In the genomic region with DNA sequence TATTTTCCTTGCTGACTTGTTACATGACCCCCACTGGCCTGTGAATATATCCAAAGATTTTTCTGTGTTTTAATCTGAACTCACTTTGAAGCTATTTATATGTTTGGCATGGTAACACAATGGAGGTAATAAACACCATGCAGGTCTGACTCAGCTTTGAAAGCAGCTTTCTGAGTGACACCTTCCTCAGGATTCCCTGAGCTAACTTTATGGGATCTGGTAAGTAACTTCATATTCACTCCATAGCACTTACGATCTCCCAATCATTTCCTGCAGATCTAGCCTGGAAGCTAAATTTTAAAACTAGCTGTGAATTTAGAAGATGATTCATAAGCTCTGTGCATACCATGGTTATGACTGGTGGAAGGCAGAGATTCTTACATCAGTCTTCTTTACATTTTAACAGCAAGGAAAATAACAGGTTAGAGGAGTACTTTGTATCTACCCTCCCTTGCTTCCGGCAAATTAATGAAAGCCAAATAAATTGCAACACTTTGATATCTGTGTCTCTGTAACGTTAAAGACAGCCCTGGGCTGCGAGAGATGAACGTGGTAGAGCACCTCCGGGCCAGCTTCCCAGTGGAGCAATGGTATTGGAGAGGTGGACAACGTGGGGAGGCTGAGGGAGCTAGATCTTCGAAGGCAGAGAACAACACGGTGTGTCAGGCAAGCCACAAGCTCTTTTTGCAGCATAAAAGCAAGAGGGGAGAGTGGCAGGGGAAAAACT, we compare ENCODE assay signal across 1 cellular context.
TF ChIP-seq lines count a peak whose summit lies in the region.

No MANE protein-coding gene starts in this region.

TF ChIP-seq in A549, 52 proteins besides CTCF, POLR2A, EP300 and RAD21 (continued from another document):
- TF ChIP-seq BCL3 (IDR thresholded peaks at IDR 0.05), result peak; percentile 81; the same call in 2 of the 3 replicates
- no peak for TF ChIP-seq CHD4 (IDR thresholded peaks at IDR 0.05; ENCODE audit: borderline replicate concordance)
- TF ChIP-seq SREBF2 (IDR thresholded peaks at IDR 0.05), result no peak
- TF ChIP-seq, protein P1, sequence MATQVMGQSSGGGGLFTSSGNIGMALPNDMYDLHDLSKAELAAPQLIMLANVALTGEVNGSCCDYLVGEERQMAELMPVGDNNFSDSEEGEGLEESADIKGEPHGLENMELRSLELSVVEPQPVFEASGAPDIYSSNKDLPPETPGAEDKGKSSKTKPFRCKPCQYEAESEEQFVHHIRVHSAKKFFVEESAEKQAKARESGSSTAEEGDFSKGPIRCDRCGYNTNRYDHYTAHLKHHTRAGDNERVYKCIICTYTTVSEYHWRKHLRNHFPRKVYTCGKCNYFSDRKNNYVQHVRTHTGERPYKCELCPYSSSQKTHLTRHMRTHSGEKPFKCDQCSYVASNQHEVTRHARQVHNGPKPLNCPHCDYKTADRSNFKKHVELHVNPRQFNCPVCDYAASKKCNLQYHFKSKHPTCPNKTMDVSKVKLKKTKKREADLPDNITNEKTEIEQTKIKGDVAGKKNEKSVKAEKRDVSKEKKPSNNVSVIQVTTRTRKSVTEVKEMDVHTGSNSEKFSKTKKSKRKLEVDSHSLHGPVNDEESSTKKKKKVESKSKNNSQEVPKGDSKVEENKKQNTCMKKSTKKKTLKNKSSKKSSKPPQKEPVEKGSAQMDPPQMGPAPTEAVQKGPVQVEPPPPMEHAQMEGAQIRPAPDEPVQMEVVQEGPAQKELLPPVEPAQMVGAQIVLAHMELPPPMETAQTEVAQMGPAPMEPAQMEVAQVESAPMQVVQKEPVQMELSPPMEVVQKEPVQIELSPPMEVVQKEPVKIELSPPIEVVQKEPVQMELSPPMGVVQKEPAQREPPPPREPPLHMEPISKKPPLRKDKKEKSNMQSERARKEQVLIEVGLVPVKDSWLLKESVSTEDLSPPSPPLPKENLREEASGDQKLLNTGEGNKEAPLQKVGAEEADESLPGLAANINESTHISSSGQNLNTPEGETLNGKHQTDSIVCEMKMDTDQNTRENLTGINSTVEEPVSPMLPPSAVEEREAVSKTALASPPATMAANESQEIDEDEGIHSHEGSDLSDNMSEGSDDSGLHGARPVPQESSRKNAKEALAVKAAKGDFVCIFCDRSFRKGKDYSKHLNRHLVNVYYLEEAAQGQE (IDR thresholded peaks at IDR 0.05), result no peak
- TF ChIP-seq CBX2 (IDR thresholded peaks at IDR 0.05; ENCODE audit: borderline replicate concordance, low read depth), result no peak
- TF ChIP-seq CBX8 (IDR thresholded peaks at IDR 0.05), result no peak
- TF ChIP-seq HOXA7 (CRISPR knock-in tag; IDR thresholded peaks at IDR 0.05), result no peak; the same call in 1 of the 2 replicates
- TF ChIP-seq PBX3 (IDR thresholded peaks at IDR 0.05), result no peak; the same call in 1 of the 2 replicates
- TF ChIP-seq ESRRA (IDR thresholded peaks at IDR 0.05; ENCODE audit: borderline replicate concordance, low read length), result no peak
- peak; percentile 37; the same call in 1 of the 2 replicates for TF ChIP-seq MYC (IDR thresholded peaks at IDR 0.05; ENCODE audit: borderline replicate concordance, low read length)
- peak; percentile 42; the same call in 1 of the 2 replicates for TF ChIP-seq HOXB13 (CRISPR knock-in tag; IDR thresholded peaks at IDR 0.05; ENCODE audit: low read depth)
- no peak for TF ChIP-seq BHLHE40 (IDR thresholded peaks at IDR 0.05; ENCODE audit: low read depth, low read length)
- TF ChIP-seq HDAC2 (IDR thresholded peaks at IDR 0.05), result no peak
- no peak; the same call in 1 of the 2 replicates for TF ChIP-seq NFE2L2 (conservative IDR thresholded peaks at IDR 0.05; ENCODE audit: low read length)
- TF ChIP-seq POLR2AphosphoS2 (conservative IDR thresholded peaks at IDR 0.05; ENCODE audit: low read length), result no peak; the same call in 1 of the 2 replicates
- peak; percentile 98 for TF ChIP-seq JUNB (IDR thresholded peaks at IDR 0.05)
- 0 out of 2 replicates have a peak, but pooled peaks have one; percentile 14 for TF ChIP-seq HEYL (CRISPR knock-in tag; IDR thresholded peaks at IDR 0.05)
- TF ChIP-seq, protein P2, sequence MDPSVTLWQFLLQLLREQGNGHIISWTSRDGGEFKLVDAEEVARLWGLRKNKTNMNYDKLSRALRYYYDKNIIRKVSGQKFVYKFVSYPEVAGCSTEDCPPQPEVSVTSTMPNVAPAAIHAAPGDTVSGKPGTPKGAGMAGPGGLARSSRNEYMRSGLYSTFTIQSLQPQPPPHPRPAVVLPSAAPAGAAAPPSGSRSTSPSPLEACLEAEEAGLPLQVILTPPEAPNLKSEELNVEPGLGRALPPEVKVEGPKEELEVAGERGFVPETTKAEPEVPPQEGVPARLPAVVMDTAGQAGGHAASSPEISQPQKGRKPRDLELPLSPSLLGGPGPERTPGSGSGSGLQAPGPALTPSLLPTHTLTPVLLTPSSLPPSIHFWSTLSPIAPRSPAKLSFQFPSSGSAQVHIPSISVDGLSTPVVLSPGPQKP (IDR thresholded peaks at IDR 0.05; ENCODE audit: low read depth, low read length), result no peak
- no peak for TF ChIP-seq TP53 (CRISPR knock-in tag; IDR thresholded peaks at IDR 0.05)
- TF ChIP-seq, protein P3, sequence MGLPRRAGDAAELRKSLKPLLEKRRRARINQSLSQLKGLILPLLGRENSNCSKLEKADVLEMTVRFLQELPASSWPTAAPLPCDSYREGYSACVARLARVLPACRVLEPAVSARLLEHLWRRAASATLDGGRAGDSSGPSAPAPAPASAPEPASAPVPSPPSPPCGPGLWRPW (IDR thresholded peaks at IDR 0.05), result peak; percentile 75
- peak; percentile 95 for TF ChIP-seq GATA3 (IDR thresholded peaks at IDR 0.05; ENCODE audit: borderline replicate concordance)
- no peak for TF ChIP-seq PHF8 (IDR thresholded peaks at IDR 0.05; ENCODE audit: borderline replicate concordance, low read depth)
- no peak; the same call in 1 of the 2 replicates for TF ChIP-seq ATOH8 (CRISPR knock-in tag; IDR thresholded peaks at IDR 0.05; ENCODE audit: low read depth)
- TF ChIP-seq FOSL2 (IDR thresholded peaks at IDR 0.05), result peak; percentile 98
- TF ChIP-seq FOSL2 (CRISPR knock-in tag; IDR thresholded peaks at IDR 0.05), result peak; percentile 98
- peak; percentile 95 to 98 for TF ChIP-seq CEBPB (IDR thresholded peaks at IDR 0.05)
- TF ChIP-seq ZFP36 (IDR thresholded peaks at IDR 0.05; ENCODE audit: borderline replicate concordance, partially characterized antibody), result no peak
- no peak for TF ChIP-seq KDM1A (IDR thresholded peaks at IDR 0.05; ENCODE audit: low read depth)
- TF ChIP-seq NR3C1 (IDR thresholded peaks at IDR 0.05), result no peak
